Comparison of ENCODE assay signal across 1 cellular context in the genomic region with DNA sequence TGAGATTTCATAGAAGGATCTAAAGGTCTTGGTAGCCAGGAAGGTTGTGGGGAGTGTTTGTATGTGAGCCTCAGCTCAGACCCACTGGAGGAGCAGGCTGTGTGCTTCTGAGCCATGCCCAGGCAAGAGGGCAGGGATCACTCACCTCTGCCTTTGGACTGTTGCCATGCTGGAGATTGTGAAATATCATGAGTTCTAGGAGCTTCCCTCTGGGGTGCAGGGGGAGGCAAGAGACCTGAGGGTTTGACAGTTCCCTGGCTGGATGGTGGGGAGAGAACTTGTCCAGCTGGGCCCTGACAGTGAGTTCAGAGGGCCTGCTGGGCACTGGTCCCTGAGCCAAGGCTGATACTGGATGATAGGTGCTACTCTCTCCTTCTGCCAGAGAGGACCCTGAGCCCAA.
TF ChIP-seq lines count a peak whose summit lies in the region.

No MANE protein-coding gene starts in this region.

TF ChIP-seq in HepG2, 621 proteins besides CTCF, POLR2A, EP300 and RAD21 (continued from another document and continues in another):
- TF ChIP-seq ZNF274 (CRISPR knock-in tag; IDR thresholded peaks at IDR 0.05) (no peak), SP2 (CRISPR knock-in tag; IDR thresholded peaks at IDR 0.05) (no peak), KMT2A (CRISPR knock-in tag; IDR thresholded peaks at IDR 0.05) (no peak), SSRP1 (CRISPR knock-in tag; IDR thresholded peaks at IDR 0.05) (no peak), ZNF790 (CRISPR knock-in tag; IDR thresholded peaks at IDR 0.05; ENCODE audit: borderline replicate concordance) (no peak), TRIM24 (CRISPR knock-in tag; IDR thresholded peaks at IDR 0.05) (no peak), CEBPG (CRISPR knock-in tag; IDR thresholded peaks at IDR 0.05) (peak; percentile 53; the same call in 1 of the 2 replicates), ZNF317 (CRISPR knock-in tag; IDR thresholded peaks at IDR 0.05) (no peak), ZNF263 (CRISPR knock-in tag; IDR thresholded peaks at IDR 0.05) (peak; percentile 68), ZNF644 (CRISPR knock-in tag; IDR thresholded peaks at IDR 0.05; ENCODE audit: low read depth) (no peak), FLYWCH1 (CRISPR knock-in tag; IDR thresholded peaks at IDR 0.05) (no peak), NCOA2 (CRISPR knock-in tag; IDR thresholded peaks at IDR 0.05) (no peak), GPN1 (CRISPR knock-in tag; IDR thresholded peaks at IDR 0.05; ENCODE audit: borderline replicate concordance) (no peak), GATAD2A (CRISPR knock-in tag; IDR thresholded peaks at IDR 0.05) (peak; percentile 38; the same call in 1 of the 2 replicates), ZNF878 (CRISPR knock-in tag; IDR thresholded peaks at IDR 0.05) (no peak), KLF11 (CRISPR knock-in tag; IDR thresholded peaks at IDR 0.05) (no peak), ZFAT (CRISPR knock-in tag; conservative IDR thresholded peaks at IDR 0.05) (no peak), REPIN1 (CRISPR knock-in tag; IDR thresholded peaks at IDR 0.05; ENCODE audit: borderline replicate concordance, low read depth) (no peak), NR2F1 (CRISPR knock-in tag; IDR thresholded peaks at IDR 0.05) (peak in 1 of 2 experiments; percentile 52; a peak in 1 of 4 replicates), ZNF614 (CRISPR knock-in tag; IDR thresholded peaks at IDR 0.05; ENCODE audit: borderline replicate concordance) (no peak), ZNF7 (CRISPR knock-in tag; IDR thresholded peaks at IDR 0.05) (no peak), KDM4B (CRISPR knock-in tag; IDR thresholded peaks at IDR 0.05) (no peak), HOXA7 (CRISPR knock-in tag; IDR thresholded peaks at IDR 0.05) (no peak), ZKSCAN5 (CRISPR knock-in tag; IDR thresholded peaks at IDR 0.05) (no peak), ZNF660 (CRISPR knock-in tag; IDR thresholded peaks at IDR 0.05; ENCODE audit: borderline replicate concordance, low read depth) (no peak), JARID2 (CRISPR knock-in tag; IDR thresholded peaks at IDR 0.05; ENCODE audit: insufficient replicate concordance) (no peak), ZNF235 (CRISPR knock-in tag; IDR thresholded peaks at IDR 0.05; ENCODE audit: borderline replicate concordance) (no peak), CEBPB (IDR thresholded peaks at IDR 0.05; ENCODE audit: borderline replicate concordance, low read depth, low read length) (peak; percentile 92), ZNF768 (CRISPR knock-in tag; IDR thresholded peaks at IDR 0.05) (no peak), ZBTB42 (CRISPR knock-in tag; IDR thresholded peaks at IDR 0.05) (no peak), ZNF207 (IDR thresholded peaks at IDR 0.05; ENCODE audit: borderline replicate concordance) (no peak), ZNF766 (CRISPR knock-in tag; IDR thresholded peaks at IDR 0.05; ENCODE audit: borderline replicate concordance) (no peak)
- TF ChIP-seq, protein P1, sequence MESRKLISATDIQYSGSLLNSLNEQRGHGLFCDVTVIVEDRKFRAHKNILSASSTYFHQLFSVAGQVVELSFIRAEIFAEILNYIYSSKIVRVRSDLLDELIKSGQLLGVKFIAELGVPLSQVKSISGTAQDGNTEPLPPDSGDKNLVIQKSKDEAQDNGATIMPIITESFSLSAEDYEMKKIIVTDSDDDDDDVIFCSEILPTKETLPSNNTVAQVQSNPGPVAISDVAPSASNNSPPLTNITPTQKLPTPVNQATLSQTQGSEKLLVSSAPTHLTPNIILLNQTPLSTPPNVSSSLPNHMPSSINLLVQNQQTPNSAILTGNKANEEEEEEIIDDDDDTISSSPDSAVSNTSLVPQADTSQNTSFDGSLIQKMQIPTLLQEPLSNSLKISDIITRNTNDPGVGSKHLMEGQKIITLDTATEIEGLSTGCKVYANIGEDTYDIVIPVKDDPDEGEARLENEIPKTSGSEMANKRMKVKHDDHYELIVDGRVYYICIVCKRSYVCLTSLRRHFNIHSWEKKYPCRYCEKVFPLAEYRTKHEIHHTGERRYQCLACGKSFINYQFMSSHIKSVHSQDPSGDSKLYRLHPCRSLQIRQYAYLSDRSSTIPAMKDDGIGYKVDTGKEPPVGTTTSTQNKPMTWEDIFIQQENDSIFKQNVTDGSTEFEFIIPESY (CRISPR knock-in tag; IDR thresholded peaks at IDR 0.05), result no peak
- TF ChIP-seq, protein P2, sequence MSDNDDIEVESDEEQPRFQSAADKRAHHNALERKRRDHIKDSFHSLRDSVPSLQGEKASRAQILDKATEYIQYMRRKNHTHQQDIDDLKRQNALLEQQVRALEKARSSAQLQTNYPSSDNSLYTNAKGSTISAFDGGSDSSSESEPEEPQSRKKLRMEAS (IDR thresholded peaks at IDR 0.05), result 0 out of 2 replicates have a peak, but pooled peaks have one; percentile 22
- TF ChIP-seq, protein P3, sequence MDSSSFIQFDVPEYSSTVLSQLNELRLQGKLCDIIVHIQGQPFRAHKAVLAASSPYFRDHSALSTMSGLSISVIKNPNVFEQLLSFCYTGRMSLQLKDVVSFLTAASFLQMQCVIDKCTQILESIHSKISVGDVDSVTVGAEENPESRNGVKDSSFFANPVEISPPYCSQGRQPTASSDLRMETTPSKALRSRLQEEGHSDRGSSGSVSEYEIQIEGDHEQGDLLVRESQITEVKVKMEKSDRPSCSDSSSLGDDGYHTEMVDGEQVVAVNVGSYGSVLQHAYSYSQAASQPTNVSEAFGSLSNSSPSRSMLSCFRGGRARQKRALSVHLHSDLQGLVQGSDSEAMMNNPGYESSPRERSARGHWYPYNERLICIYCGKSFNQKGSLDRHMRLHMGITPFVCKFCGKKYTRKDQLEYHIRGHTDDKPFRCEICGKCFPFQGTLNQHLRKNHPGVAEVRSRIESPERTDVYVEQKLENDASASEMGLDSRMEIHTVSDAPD (CRISPR knock-in tag; IDR thresholded peaks at IDR 0.05), result no peak
- TF ChIP-seq, protein P4, sequence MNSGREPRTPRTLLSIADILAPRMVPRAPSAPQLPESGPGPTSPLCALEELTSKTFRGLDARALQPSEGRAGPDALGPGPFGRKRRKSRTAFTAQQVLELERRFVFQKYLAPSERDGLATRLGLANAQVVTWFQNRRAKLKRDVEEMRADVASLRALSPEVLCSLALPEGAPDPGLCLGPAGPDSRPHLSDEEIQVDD (CRISPR knock-in tag; IDR thresholded peaks at IDR 0.05; ENCODE audit: borderline replicate concordance), result no peak
- TF ChIP-seq, protein P5, sequence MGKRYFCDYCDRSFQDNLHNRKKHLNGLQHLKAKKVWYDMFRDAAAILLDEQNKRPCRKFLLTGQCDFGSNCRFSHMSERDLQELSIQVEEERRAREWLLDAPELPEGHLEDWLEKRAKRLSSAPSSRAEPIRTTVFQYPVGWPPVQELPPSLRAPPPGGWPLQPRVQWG (CRISPR knock-in tag; IDR thresholded peaks at IDR 0.05; ENCODE audit: borderline replicate concordance, low read depth), result no peak
- TF ChIP-seq, protein P6, sequence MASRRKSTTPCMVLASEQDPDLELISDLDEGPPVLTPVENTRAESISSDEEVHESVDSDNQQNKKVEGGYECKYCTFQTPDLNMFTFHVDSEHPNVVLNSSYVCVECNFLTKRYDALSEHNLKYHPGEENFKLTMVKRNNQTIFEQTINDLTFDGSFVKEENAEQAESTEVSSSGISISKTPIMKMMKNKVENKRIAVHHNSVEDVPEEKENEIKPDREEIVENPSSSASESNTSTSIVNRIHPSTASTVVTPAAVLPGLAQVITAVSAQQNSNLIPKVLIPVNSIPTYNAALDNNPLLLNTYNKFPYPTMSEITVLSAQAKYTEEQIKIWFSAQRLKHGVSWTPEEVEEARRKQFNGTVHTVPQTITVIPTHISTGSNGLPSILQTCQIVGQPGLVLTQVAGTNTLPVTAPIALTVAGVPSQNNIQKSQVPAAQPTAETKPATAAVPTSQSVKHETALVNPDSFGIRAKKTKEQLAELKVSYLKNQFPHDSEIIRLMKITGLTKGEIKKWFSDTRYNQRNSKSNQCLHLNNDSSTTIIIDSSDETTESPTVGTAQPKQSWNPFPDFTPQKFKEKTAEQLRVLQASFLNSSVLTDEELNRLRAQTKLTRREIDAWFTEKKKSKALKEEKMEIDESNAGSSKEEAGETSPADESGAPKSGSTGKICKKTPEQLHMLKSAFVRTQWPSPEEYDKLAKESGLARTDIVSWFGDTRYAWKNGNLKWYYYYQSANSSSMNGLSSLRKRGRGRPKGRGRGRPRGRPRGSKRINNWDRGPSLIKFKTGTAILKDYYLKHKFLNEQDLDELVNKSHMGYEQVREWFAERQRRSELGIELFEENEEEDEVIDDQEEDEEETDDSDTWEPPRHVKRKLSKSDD (CRISPR knock-in tag; IDR thresholded peaks at IDR 0.05; ENCODE audit: low read depth), result no peak
- TF ChIP-seq, protein P7, sequence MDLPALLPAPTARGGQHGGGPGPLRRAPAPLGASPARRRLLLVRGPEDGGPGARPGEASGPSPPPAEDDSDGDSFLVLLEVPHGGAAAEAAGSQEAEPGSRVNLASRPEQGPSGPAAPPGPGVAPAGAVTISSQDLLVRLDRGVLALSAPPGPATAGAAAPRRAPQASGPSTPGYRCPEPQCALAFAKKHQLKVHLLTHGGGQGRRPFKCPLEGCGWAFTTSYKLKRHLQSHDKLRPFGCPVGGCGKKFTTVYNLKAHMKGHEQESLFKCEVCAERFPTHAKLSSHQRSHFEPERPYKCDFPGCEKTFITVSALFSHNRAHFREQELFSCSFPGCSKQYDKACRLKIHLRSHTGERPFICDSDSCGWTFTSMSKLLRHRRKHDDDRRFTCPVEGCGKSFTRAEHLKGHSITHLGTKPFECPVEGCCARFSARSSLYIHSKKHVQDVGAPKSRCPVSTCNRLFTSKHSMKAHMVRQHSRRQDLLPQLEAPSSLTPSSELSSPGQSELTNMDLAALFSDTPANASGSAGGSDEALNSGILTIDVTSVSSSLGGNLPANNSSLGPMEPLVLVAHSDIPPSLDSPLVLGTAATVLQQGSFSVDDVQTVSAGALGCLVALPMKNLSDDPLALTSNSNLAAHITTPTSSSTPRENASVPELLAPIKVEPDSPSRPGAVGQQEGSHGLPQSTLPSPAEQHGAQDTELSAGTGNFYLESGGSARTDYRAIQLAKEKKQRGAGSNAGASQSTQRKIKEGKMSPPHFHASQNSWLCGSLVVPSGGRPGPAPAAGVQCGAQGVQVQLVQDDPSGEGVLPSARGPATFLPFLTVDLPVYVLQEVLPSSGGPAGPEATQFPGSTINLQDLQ (CRISPR knock-in tag; IDR thresholded peaks at IDR 0.05), result no peak
- TF ChIP-seq, protein P8, sequence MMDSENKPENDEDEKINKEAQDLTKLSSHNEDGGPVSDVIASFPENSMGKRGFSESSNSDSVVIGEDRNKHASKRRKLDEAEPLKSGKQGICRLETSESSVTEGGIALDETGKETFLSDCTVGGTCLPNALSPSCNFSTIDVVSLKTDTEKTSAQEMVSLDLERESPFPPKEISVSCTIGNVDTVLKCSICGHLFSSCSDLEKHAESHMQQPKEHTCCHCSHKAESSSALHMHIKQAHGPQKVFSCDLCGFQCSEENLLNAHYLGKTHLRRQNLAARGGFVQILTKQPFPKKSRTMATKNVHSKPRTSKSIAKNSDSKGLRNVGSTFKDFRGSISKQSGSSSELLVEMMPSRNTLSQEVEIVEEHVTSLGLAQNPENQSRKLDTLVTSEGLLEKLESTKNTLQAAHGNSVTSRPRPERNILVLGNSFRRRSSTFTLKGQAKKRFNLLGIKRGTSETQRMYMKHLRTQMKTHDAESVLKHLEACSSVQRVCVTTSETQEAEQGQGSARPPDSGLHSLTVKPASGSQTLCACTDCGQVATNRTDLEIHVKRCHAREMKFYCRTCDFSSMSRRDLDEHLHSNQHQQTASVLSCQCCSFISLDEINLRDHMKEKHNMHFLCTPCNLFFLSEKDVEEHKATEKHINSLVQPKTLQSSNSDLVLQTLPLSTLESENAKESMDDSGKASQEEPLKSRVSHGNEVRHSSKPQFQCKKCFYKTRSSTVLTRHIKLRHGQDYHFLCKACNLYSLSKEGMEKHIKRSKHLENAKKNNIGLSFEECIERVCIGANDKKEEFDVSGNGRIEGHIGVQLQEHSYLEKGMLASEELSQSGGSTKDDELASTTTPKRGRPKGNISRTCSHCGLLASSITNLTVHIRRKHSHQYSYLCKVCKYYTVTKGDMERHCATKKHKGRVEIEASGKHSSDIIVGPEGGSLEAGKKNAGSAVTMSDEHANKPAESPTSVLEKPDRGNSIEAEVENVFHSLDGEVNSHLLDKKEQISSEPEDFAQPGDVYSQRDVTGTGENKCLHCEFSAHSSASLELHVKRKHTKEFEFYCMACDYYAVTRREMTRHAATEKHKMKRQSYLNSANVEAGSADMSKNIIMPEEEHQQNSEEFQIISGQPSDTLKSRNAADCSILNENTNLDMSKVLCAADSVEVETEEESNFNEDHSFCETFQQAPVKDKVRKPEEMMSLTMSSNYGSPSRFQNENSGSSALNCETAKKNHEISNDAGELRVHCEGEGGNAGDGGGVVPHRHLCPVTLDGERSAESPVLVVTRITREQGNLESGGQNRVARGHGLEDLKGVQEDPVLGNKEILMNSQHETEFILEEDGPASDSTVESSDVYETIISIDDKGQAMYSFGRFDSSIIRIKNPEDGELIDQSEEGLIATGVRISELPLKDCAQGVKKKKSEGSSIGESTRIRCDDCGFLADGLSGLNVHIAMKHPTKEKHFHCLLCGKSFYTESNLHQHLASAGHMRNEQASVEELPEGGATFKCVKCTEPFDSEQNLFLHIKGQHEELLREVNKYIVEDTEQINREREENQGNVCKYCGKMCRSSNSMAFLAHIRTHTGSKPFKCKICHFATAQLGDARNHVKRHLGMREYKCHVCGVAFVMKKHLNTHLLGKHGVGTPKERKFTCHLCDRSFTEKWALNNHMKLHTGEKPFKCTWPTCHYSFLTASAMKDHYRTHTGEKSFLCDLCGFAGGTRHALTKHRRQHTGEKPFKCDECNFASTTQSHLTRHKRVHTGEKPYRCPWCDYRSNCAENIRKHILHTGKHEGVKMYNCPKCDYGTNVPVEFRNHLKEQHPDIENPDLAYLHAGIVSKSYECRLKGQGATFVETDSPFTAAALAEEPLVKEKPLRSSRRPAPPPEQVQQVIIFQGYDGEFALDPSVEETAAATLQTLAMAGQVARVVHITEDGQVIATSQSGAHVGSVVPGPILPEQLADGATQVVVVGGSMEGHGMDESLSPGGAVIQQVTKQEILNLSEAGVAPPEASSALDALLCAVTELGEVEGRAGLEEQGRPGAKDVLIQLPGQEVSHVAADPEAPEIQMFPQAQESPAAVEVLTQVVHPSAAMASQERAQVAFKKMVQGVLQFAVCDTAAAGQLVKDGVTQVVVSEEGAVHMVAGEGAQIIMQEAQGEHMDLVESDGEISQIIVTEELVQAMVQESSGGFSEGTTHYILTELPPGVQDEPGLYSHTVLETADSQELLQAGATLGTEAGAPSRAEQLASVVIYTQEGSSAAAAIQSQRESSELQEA (CRISPR knock-in tag; IDR thresholded peaks at IDR 0.05; ENCODE audit: not compliant biosample characterization), result no peak
- TF ChIP-seq, protein P9, sequence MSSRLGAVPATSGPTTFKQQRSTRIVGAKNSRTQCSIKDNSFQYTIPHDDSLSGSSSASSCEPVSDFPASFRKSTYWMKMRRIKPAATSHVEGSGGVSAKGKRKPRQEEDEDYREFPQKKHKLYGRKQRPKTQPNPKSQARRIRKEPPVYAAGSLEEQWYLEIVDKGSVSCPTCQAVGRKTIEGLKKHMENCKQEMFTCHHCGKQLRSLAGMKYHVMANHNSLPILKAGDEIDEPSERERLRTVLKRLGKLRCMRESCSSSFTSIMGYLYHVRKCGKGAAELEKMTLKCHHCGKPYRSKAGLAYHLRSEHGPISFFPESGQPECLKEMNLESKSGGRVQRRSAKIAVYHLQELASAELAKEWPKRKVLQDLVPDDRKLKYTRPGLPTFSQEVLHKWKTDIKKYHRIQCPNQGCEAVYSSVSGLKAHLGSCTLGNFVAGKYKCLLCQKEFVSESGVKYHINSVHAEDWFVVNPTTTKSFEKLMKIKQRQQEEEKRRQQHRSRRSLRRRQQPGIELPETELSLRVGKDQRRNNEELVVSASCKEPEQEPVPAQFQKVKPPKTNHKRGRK (CRISPR knock-in tag; IDR thresholded peaks at IDR 0.05), result no peak
- TF ChIP-seq, protein P10, sequence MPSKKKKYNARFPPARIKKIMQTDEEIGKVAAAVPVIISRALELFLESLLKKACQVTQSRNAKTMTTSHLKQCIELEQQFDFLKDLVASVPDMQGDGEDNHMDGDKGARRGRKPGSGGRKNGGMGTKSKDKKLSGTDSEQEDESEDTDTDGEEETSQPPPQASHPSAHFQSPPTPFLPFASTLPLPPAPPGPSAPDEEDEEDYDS (CRISPR knock-in tag; IDR thresholded peaks at IDR 0.05), result no peak
